In the genomic region with DNA sequence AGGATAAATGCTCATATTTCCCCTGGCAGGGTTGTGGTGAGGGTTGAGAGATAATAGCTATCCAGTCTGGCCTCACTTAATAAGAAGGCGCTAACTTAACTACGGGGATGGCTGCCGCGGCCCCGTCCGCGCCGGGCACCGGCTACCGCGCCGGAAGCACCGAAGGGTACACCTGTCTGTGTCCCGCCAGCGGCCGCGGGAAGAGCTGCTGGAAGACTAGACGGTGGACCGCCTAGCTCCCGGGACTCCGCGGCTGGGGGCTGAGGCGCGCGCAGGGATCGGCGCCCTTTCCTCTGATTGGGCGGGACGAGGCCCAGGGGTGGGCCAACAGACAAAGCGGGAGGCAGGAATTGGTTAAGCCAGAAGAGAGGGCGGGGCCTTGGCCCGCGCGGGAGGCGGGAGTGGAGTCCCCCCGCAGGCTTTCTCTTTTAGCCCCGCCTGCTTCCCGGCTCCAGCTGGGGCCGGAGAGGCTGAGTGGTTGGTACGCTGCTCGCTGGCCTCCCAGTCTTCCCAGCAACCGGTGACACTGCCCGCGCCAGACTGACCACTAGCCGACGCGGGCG, we compare ENCODE assay signal across 1 cellular context.
TF ChIP-seq lines count a peak whose summit lies in the region.

A gene (plus strand): TSS at position 431 of the 563 bp plus-strand sequence. CDS start 9,051 bp downstream, outside the sequence.

TF ChIP-seq in SK-N-SH, 30 proteins besides CTCF, POLR2A, EP300 and RAD21 (continued from another document):
- TF ChIP-seq FOXM1 (IDR thresholded peaks at IDR 0.05; ENCODE audit: low read depth) (no peak; the same call in 1 of the 2 replicates), TCF12 (IDR thresholded peaks at IDR 0.05) (no peak), ELF1 (IDR thresholded peaks at IDR 0.05) (no peak), NFIC (IDR thresholded peaks at IDR 0.05; ENCODE audit: borderline replicate concordance) (no peak)
